Comparison of ENCODE assay signal across 19 cellular contexts in genomic region chr19:6270076-6270745, GRCh38. TPM values are rescaled to one million over a fixed set of nuclear protein-coding genes. Genes with fewer than 3 reads are reported as not detected.
A peak's percentile ranks its signal among the peaks of the same experiment; 100 is the strongest.
DNase-seq lines count a peak whose midpoint lies in the region; ATAC-seq, FAIRE-seq and TF ChIP-seq lines count a peak whose summit lies in the region.
"Had no signal": no experiment of that assay in that cellular context is flagged by ENCODE, and none has a peak within 500 bp of the region (broad histone marks: within the 10 kb centered on the region; RNA-seq: fewer than 3 reads in every experiment).

No MANE protein-coding gene starts in this region.

- CTCF ChIA-PET in WTC11 (lab: Charles Lee): interaction anchor here (1.2 to 3.8 kb wide), 5 partner anchors 10 to 64 kb away, joined by 4 to 39 read pairs (median 6); no protein-coding TSS in a partner anchor

- H3K4me1 ChIP-seq in kidney (ENCODE audit: control insufficient read depth in 1 of 2, insufficient read depth in 1 of 2, low read depth in 1 of 2, low read length in 2 of 2) (peaks cover 41% of the 10 kb centered on the region in 2 donors), prostate gland (replicated peaks) (peaks cover 54% of the 10 kb centered on the region), aorta (ENCODE audit: control insufficient read depth in 1 of 2, insufficient read depth in 2 of 2, low read length in 2 of 2) (no peaks in the 10 kb centered on the region)

- H3K27ac ChIP-seq in kidney (ENCODE audit: low read depth in 2 of 2, low read length in 2 of 2): no peak overlapping the region
- H3K27ac ChIP-seq in prostate gland: peak overlapping the region; percentile 8 to 19
- H3K27ac ChIP-seq in aorta (ENCODE audit: low read depth in 1 of 2, low read length in 2 of 2): no peak overlapping the region

- no peak for FAIRE-seq in kidney (lab: Jason Lieb, UNC)

- no peaks in the 10 kb centered on the region for H3K9me3 ChIP-seq in kidney (ENCODE audit: control insufficient read depth in 1 of 2, low read length in 2 of 2)
- no peaks in the 10 kb centered on the region for H3K9me3 ChIP-seq in prostate gland
- no peaks in the 10 kb centered on the region for H3K9me3 ChIP-seq in aorta (ENCODE audit: control insufficient read depth, low read length)
- H3K9me3 ChIP-seq: left ventricle myocardium inferior, upper lobe of right lung had no signal

- POLR2A ChIA-PET in WTC11 (lab: Charles Lee): no interaction called here

- no peak for ATAC-seq in WTC11
- no peak for ATAC-seq in aorta (ENCODE audit: low FRiP score)
- ATAC-seq: upper lobe of right lung had no signal

- intact Hi-C loops in kidney (cut with DNase I): no loop called here
- intact Hi-C loops in prostate gland (cut with DNase I): loop anchor here (5.0 to 10.0 kb wide), 3 partner anchors 38 to 215 kb away; partner anchors contain the start of gene KHSRP
- intact Hi-C loops in activated CD4-positive, alpha-beta T cell treated with anti-CD3 and anti-CD28 coated beads, Interleukin-2, amount 10 ng/mL, durations not matched to agents 24 days and 14 days (cut with micrococcal nuclease): no loop called here
- intact Hi-C loops in aorta (cut with DNase I): loop anchor here (5.0 to 10.0 kb wide), 5 partner anchors 33 to 475 kb away; partner anchors contain the start of genes CLPP (in 1 of the 2) and RFX2 (in 1 of the 2)

- in situ Hi-C loops in G401 (cut with HindIII; ENCODE audit: low sequenced_read_pairs): no loop called here

- H3K9ac ChIP-seq in kidney (ENCODE audit: low read length in 2 of 2): no peak overlapping the region

- H3K9me3 Mint-ChIP-seq in WTC11: no peaks in the 10 kb centered on the region
- no peaks in the 10 kb centered on the region for H3K9me3 Mint-ChIP-seq in activated CD4-positive, alpha-beta T cell treated with anti-CD3 and anti-CD28 coated beads, Interleukin-2, amount 10 ng/mL, durations not matched to agents 24 days and 14 days

- peak; percentile 64 for DNase-seq in G401 (ENCODE audit: low spot score)
- DNase-seq in WTC11 (ENCODE audit: low spot score): no peak
- DNase-seq in kidney: peak; percentile 70
- no peak for DNase-seq in prostate gland (ENCODE audit: low spot score)
- no peak for DNase-seq in NCI-H187 (lab: John Stamatoyannopoulos, UW)
- no peak for DNase-seq in activated CD4-positive, alpha-beta T cell treated with anti-CD3 and anti-CD28 coated beads, Interleukin-2, amount 10 ng/mL, durations not matched to agents 24 days and 14 days
- no peak for DNase-seq in ureter (ENCODE audit: low spot score)
- no peak for DNase-seq in aorta
- DNase-seq: activated CD4-positive, alpha-beta T cell treated with anti-CD3 and anti-CD28 coated beads, Interleukin-2, amount 50 U/mL, for 4 hours; central memory CD4-positive, alpha-beta T cell; foreskin fibroblast; left ventricle myocardium inferior; NCI-H345; NK-92 treated with Interleukin-12 subunit alpha and Interleukin-12 subunit beta, amount 100 ng/mL, for 24 hours; RPMI8226; stimulated activated CD4-positive, alpha-beta T cell treated with anti-CD3 and anti-CD28 coated beads, Interleukin-15, amount 100 ng/mL, for 24 hours; stimulated activated naive CD4-positive, alpha-beta T cell treated with Interleukin-2 at 50 U/mL for 16 hours; upper lobe of right lung had no signal

- peaks cover 34% of the 10 kb centered on the region for H3K36me3 Mint-ChIP-seq in WTC11
- peaks cover 21% of the 10 kb centered on the region for H3K36me3 Mint-ChIP-seq in activated CD4-positive, alpha-beta T cell treated with anti-CD3 and anti-CD28 coated beads, Interleukin-2, amount 10 ng/mL, durations not matched to agents 24 days and 14 days (ENCODE audit: low read depth)

- no peak overlapping the region for H3K4me3 Mint-ChIP-seq in WTC11
- H3K4me3 Mint-ChIP-seq in activated CD4-positive, alpha-beta T cell treated with anti-CD3 and anti-CD28 coated beads, Interleukin-2, amount 10 ng/mL, durations not matched to agents 24 days and 14 days: no peak overlapping the region

- H3K36me3 ChIP-seq in kidney (ENCODE audit: control insufficient read depth in 1 of 2, insufficient read depth in 2 of 2, low read length in 2 of 2) (peaks cover 7 to 10% of the 10 kb centered on the region in 2 donors), prostate gland (no peaks in the 10 kb centered on the region), aorta (ENCODE audit: control insufficient read depth in 1 of 2, insufficient read depth in 2 of 2, low read length in 1 of 2) (peaks cover 0 to 3% of the 10 kb centered on the region in 2 donors)

- TF ChIP-seq POLR2A in prostate gland (IDR thresholded peaks at IDR 0.05): no peak

- H3K4me3 ChIP-seq in kidney (ENCODE audit: low read length in 2 of 2) (no peak overlapping the region), prostate gland (no peak overlapping the region), aorta (ENCODE audit: low read length in 2 of 2) (no peak overlapping the region)

- peak overlapping the region; percentile 57 for H3K27ac Mint-ChIP-seq in WTC11
- H3K27ac Mint-ChIP-seq in activated CD4-positive, alpha-beta T cell treated with anti-CD3 and anti-CD28 coated beads, Interleukin-2, amount 10 ng/mL, durations not matched to agents 24 days and 14 days: no peak overlapping the region

- TF ChIP-seq CTCF in WTC11 (IDR thresholded peaks at IDR 0.05): no peak
- no peak for TF ChIP-seq CTCF in kidney (IDR thresholded peaks at IDR 0.05; ENCODE audit: borderline replicate concordance, extremely low read depth, insufficient read depth)
- TF ChIP-seq CTCF in prostate gland (IDR thresholded peaks at IDR 0.05): no peak

- H3K4me1 Mint-ChIP-seq in WTC11: peaks cover 42% of the 10 kb centered on the region
- H3K4me1 Mint-ChIP-seq in activated CD4-positive, alpha-beta T cell treated with anti-CD3 and anti-CD28 coated beads, Interleukin-2, amount 10 ng/mL, durations not matched to agents 24 days and 14 days: peaks cover 7% of the 10 kb centered on the region

- H3K27me3 ChIP-seq in prostate gland (replicated peaks; ENCODE audit: insufficient read depth) (no peaks in the 10 kb centered on the region), aorta (ENCODE audit: control insufficient read depth in 1 of 2, insufficient read depth in 2 of 2, low read length in 1 of 2) (no peaks in the 10 kb centered on the region)
- H3K27me3 ChIP-seq: upper lobe of right lung had no signal

- H3K27me3 Mint-ChIP-seq in WTC11 (ENCODE audit: low read depth): no peaks in the 10 kb centered on the region
- H3K27me3 Mint-ChIP-seq in activated CD4-positive, alpha-beta T cell treated with anti-CD3 and anti-CD28 coated beads, Interleukin-2, amount 10 ng/mL, durations not matched to agents 24 days and 14 days: no peaks in the 10 kb centered on the region
- H3K27me3 Mint-ChIP-seq: progenitor cell of endocrine pancreas had no signal

- WGBS in prostate gland: 78% methylated on average over 31 of the region's 31 CpGs
- WGBS in aorta, 2 donors: 93 to 94% methylated on average over 31 of the region's 31 CpGs

TF ChIP-seq in WTC11, 78 proteins besides CTCF, POLR2A, EP300 and RAD21 (continues in another document):
- TF ChIP-seq USF2 (CRISPR knock-in tag; IDR thresholded peaks at IDR 0.05) (no peak), MAX (CRISPR knock-in tag; IDR thresholded peaks at IDR 0.05) (no peak), ZNF281 (CRISPR knock-in tag; IDR thresholded peaks at IDR 0.05) (no peak), GRHL2 (CRISPR knock-in tag; IDR thresholded peaks at IDR 0.05; ENCODE audit: insufficient replicate concordance, severe bottlenecking) (no peak), NR2C2 (CRISPR knock-in tag; IDR thresholded peaks at IDR 0.05) (no peak), JUN (CRISPR knock-in tag; IDR thresholded peaks at IDR 0.05) (no peak)

RNA-seq across cellular contexts. Expression of gene MLLT1, which starts 9.6 kb away (rescaled TPM):
- 5.6 and 7.5 TPM in 2 replicates for total RNA-seq in G401 (2014; rRNA removed; shearing (Covaris generic))
- total RNA-seq in WTC11 (2021): 49.9 to 58.2 TPM (median 50.2 TPM) in 3 replicates
- total RNA-seq in kidney: 53.2 TPM
- 32.0 TPM for polyA plus RNA-seq in kidney (ENCODE audit: insufficient read depth, low read depth, low replicate concordance)
- 10 to 100 TPM; 39.9 to 41.4 TPM for total RNA-seq in prostate gland
- 67.5 and 74.3 TPM in 2 replicates for total RNA-seq in activated CD4-positive, alpha-beta T cell treated with anti-CD3 and anti-CD28 coated beads, Interleukin-2, amount 10 ng/mL, durations not matched to agents 24 days and 14 days
- total RNA-seq in ureter: 68.3 TPM
- total RNA-seq in aorta: 10 to 100 TPM; 54.8 to 55.5 TPM
- polyA plus RNA-seq in aorta: 10 to 100 TPM; 14.9 to 34.3 TPM

Comparison
In these comparisons a context has a peak if more than half of its experiments do, and no peak if none do; other contexts are left out.
1. DNase-seq: peak in G401 (single experiment) and kidney (single experiment); none in WTC11 (single experiment), prostate gland (single experiment), NCI-H187 (0 of 2), activated CD4-positive, alpha-beta T cell treated with anti-CD3 and anti-CD28 coated beads, Interleukin-2, amount 10 ng/mL, durations not matched to agents 24 days and 14 days (single experiment), ureter (single experiment) and aorta (0 of 2).
2. H3K27ac ChIP-seq: peak in prostate gland (2 of 2); none in kidney (0 of 2) and aorta (0 of 2).
3. intact Hi-C loops: an anchor here in prostate gland (5.0 to 10.0 kb wide) and aorta (5.0 to 10.0 kb wide); none called in kidney and activated CD4-positive, alpha-beta T cell treated with anti-CD3 and anti-CD28 coated beads, Interleukin-2, amount 10 ng/mL, durations not matched to agents 24 days and 14 days.